Comparison of ENCODE assay signal across 8 cellular contexts in genomic region chr6:37222125-37222967, GRCh38. TPM values are rescaled to one million over a fixed set of nuclear protein-coding genes. Genes with fewer than 3 reads are reported as not detected.
DNase-seq lines count a peak whose midpoint lies in the region; ATAC-seq and TF ChIP-seq lines count a peak whose summit lies in the region.

No MANE protein-coding gene starts in this region.

- H3K4me3 ChIP-seq in epithelial cell of proximal tubule (ENCODE audit: low read depth, low read length) (peak overlapping the region; percentile 61), mucosa of descending colon (peak overlapping the region; percentile 22)

- H3K36me3 ChIP-seq in mucosa of descending colon (ENCODE audit: low read depth), result no peaks in the 10 kb centered on the region

- DNase-seq in COR-L47 (lab: John Stamatoyannopoulos, UW), result peak; percentile 98
- DNase-seq in HS-5 (ENCODE audit: low read depth), result peak; percentile 60
- peak; percentile 75 for DNase-seq in NOMO-1 treated with dmso at 0.1 percent for 144 hours (lab: John Stamatoyannopoulos, UW; ENCODE audit: unreplicated experiment)
- peak; percentile 63 for DNase-seq in activated CD8-positive, alpha-beta memory T cell treated with anti-CD3 and anti-CD28 coated beads, Interleukin-2, amount 50 U/mL, for 4 hours
- no peak for DNase-seq in epithelial cell of proximal tubule (ENCODE audit: low read depth)
- peak; percentile 77 to 88 (median 85) for DNase-seq in mucosa of descending colon
- DNase-seq in stimulated activated CD8-positive, alpha-beta memory T cell treated with anti-CD3 and anti-CD28 coated beads, Interleukin-4, amount 100 ng/mL, for 48 hours, result peak; percentile 81

- intact Hi-C loops in mucosa of descending colon (cut with DNase I, micrococcal nuclease), result no loop called here

- TF ChIP-seq CTCF in epithelial cell of proximal tubule (conservative IDR thresholded peaks at IDR 0.05; ENCODE audit: low read depth, low read length), result no peak
- no peak for TF ChIP-seq CTCF in mucosa of descending colon (IDR thresholded peaks at IDR 0.05)

- no peaks in the 10 kb centered on the region for H3K9me3 ChIP-seq in mucosa of descending colon

- peaks cover 4% of the 10 kb centered on the region for H3K4me1 ChIP-seq in mucosa of descending colon (ENCODE audit: low read depth)

- ATAC-seq in GM21367 (IDR thresholded peaks at IDR 0.05; ENCODE audit: unreplicated experiment) (peak; percentile 89), mucosa of descending colon (peak; percentile 94)

RNA-seq across cellular contexts. Expression of gene TBC1D22B, which starts 35.2 kb away (rescaled TPM):
- total RNA-seq in epithelial cell of proximal tubule, result 8.8 and 9.8 TPM in 2 replicates
- total RNA-seq in mucosa of descending colon, result 10 to 100 TPM; 12.9 to 15.5 (median 14.8) TPM

RNA-seq across cellular contexts. Expression of gene TMEM217, which starts 35.6 kb away (rescaled TPM):
- total RNA-seq in epithelial cell of proximal tubule (0.80 and 0.86 TPM in 2 replicates), mucosa of descending colon (1 to 10 TPM in 2 of 3 donors, under 1 TPM in 1; 0.96 to 1.6 (median 1.5) TPM)

RNA-seq across cellular contexts. Expression of gene PIM1, which starts 52.4 kb away (rescaled TPM):
- total RNA-seq in epithelial cell of proximal tubule, result 20.9 and 25.9 TPM in 2 replicates
- total RNA-seq in mucosa of descending colon, result 10 to 100 TPM; 36.9 to 84.1 (median 56.0) TPM
